ENCODE assay signal across 22 cellular contexts in the genomic region with DNA sequence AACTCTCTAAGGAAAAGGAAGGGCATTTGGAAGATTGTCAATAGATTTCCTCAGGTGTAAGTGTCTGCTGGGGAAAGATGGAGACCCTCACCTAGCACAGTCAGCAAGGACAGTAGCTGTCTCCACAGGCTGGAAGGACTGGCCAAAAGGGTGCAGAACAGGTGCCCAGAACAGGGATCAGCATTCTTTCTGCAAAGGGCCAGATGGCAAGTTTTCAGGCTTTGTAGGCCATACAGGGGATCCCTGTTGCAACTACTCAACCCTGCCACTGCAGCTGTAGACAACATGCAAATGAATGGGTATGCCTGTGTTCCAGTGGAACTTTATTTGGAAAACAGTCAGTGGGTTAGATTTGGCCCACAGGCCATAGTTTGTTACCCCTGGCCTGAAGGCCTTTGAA. TPM values are rescaled to one million over a fixed set of nuclear protein-coding genes. Genes with fewer than 3 reads are reported as not detected.
DNase-seq lines count a peak whose midpoint lies in the region; ATAC-seq, FAIRE-seq and TF ChIP-seq lines count a peak whose summit lies in the region.
"Had no signal": no experiment of that assay in that cellular context is flagged by ENCODE, and none has a peak within 500 bp of the region (broad histone marks: within the 10 kb centered on the region; RNA-seq: fewer than 3 reads in every experiment).

No MANE protein-coding gene starts in this region.

- no peak for FAIRE-seq in small intestine (lab: Jason Lieb, UNC)
- FAIRE-seq: D721Med, GM12878, HTR-8/SVneo had no signal

- H3K27me3 Mint-ChIP-seq in activated CD8-positive, alpha-beta T cell treated with anti-CD3 and anti-CD28 coated beads, Interleukin-2, amount 10 ng/mL, durations not matched to agents 7 days and 5 days (ENCODE audit: low read depth) = peaks cover 8% of the 10 kb centered on the region
- H3K27me3 Mint-ChIP-seq: CD4-positive, CD25-positive, alpha-beta regulatory T cell had no signal

- H3K9me3 ChIP-seq in ectodermal cell (ENCODE audit: control insufficient read depth, low read length) (no peaks in the 10 kb centered on the region), neuronal stem cell (replicated peaks in 1 of 2; ENCODE audit: control insufficient read depth in 2 of 2, insufficient read depth in 1 of 2, low read depth in 1 of 2, low read length in 2 of 2) (no peaks in the 10 kb centered on the region), PC-3 (ENCODE audit: low read length) (no peaks in the 10 kb centered on the region), small intestine (ENCODE audit: control insufficient read depth, low read depth) (no peaks in the 10 kb centered on the region)
- H3K9me3 ChIP-seq: BE2C, Caco-2 had no signal

- no peaks in the 10 kb centered on the region for H3K9me3 Mint-ChIP-seq in activated CD8-positive, alpha-beta T cell treated with anti-CD3 and anti-CD28 coated beads, Interleukin-2, amount 10 ng/mL, durations not matched to agents 7 days and 5 days (ENCODE audit: insufficient read depth)
- H3K9me3 Mint-ChIP-seq: H9 had no signal

- no peaks in the 10 kb centered on the region for H4K20me1 ChIP-seq in PC-3 (ENCODE audit: low read length)

- H3K27ac ChIP-seq in ectodermal cell (ENCODE audit: insufficient read depth, low read depth, low read length, poor library complexity, severe bottlenecking) (peak overlapping the region; percentile 30), neuronal stem cell (replicated peaks; ENCODE audit: low read length) (no peak overlapping the region), PC-3 (ENCODE audit: low read length) (no peak overlapping the region), small intestine (ENCODE audit: low read depth in 1 of 2, low read length in 1 of 2) (no peak overlapping the region)

- peak overlapping the region; percentile 35 for H2BK12ac ChIP-seq in neuronal stem cell (ENCODE audit: low read length)

- no peak overlapping the region for H3K27ac Mint-ChIP-seq in activated CD8-positive, alpha-beta T cell treated with anti-CD3 and anti-CD28 coated beads, Interleukin-2, amount 10 ng/mL, durations not matched to agents 7 days and 5 days
- H3K27ac Mint-ChIP-seq: CD4-positive, CD25-positive, alpha-beta regulatory T cell; CD8-positive, alpha-beta memory T cell; H9 had no signal

- no peak overlapping the region for H2BK120ac ChIP-seq in neuronal stem cell (ENCODE audit: low read depth, low read length)

- H3K36me3 ChIP-seq in ectodermal cell (ENCODE audit: control insufficient read depth, insufficient read depth, low read length) = no peaks in the 10 kb centered on the region
- H3K36me3 ChIP-seq in neuronal stem cell (replicated peaks in 1 of 2; ENCODE audit: control insufficient read depth in 2 of 2, insufficient read depth in 2 of 2, low read length in 2 of 2) = no peaks in the 10 kb centered on the region
- H3K36me3 ChIP-seq in PC-3 (ENCODE audit: low read depth, low read length) = no peaks in the 10 kb centered on the region
- no peaks in the 10 kb centered on the region for H3K36me3 ChIP-seq in small intestine (ENCODE audit: control insufficient read depth in 2 of 2, insufficient read depth in 2 of 2, low read length in 2 of 2)
- H3K36me3 ChIP-seq: BE2C had no signal

- no peaks in the 10 kb centered on the region for H3K79me2 ChIP-seq in PC-3 (ENCODE audit: low read length)

- H3K79me1 ChIP-seq in neuronal stem cell (ENCODE audit: low read depth, low read length) = no peaks in the 10 kb centered on the region

- H3K4me2 ChIP-seq in neuronal stem cell (ENCODE audit: insufficient read depth, low read length, poor library complexity, severe bottlenecking) = no peak overlapping the region
- H3K4me2 ChIP-seq in PC-3 (ENCODE audit: low read length) = no peak overlapping the region

- TF ChIP-seq CTCF in PC-3 (conservative IDR thresholded peaks at IDR 0.05; ENCODE audit: low read depth, low read length) = no peak

- H3K4ac ChIP-seq in neuronal stem cell (ENCODE audit: low read length) = no peak overlapping the region

- H3K27me3 ChIP-seq in ectodermal cell (ENCODE audit: control insufficient read depth, insufficient read depth, low read length, poor library complexity, severe bottlenecking) (no peaks in the 10 kb centered on the region), neuronal stem cell (ENCODE audit: control insufficient read depth in 3 of 3, insufficient read depth in 3 of 3, low read depth in 1 of 3, low read length in 3 of 3) (peaks cover 0 to 3% (median 0%) of the 10 kb centered on the region in 3 experiments), PC-3 (ENCODE audit: low read length) (no peaks in the 10 kb centered on the region), small intestine (ENCODE audit: control insufficient read depth in 2 of 2, insufficient read depth in 2 of 2, low read length in 2 of 2) (no peaks in the 10 kb centered on the region)
- H3K27me3 ChIP-seq: BE2C had no signal

- POLR2A ChIA-PET in PC-3 (lab: Charles Lee; ENCODE audit: unreplicated experiment) = no interaction called here
- POLR2A ChIA-PET in activated CD8-positive, alpha-beta T cell treated with anti-CD3 and anti-CD28 coated beads, Interleukin-2, amount 10 ng/mL, durations not matched to agents 7 days and 5 days (lab: Charles Lee) = no interaction called here

- BruUV-seq in PC-3 (replicated peaks; lab: Mats Ljungman, UMichigan) = no TSS peak

- CTCF ChIA-PET in PC-3 (lab: Charles Lee) = no interaction called here
- CTCF ChIA-PET in activated CD8-positive, alpha-beta T cell treated with anti-CD3 and anti-CD28 coated beads, Interleukin-2, amount 10 ng/mL, durations not matched to agents 7 days and 5 days (lab: Charles Lee) = no interaction called here

- ATAC-seq in PC-3 = no peak
- no peak for ATAC-seq in activated CD8-positive, alpha-beta T cell treated with anti-CD3 and anti-CD28 coated beads, Interleukin-2, amount 10 ng/mL, durations not matched to agents 7 days and 5 days
- ATAC-seq: GM12878 had no signal

- no peaks in the 10 kb centered on the region for H3K9me2 ChIP-seq in PC-3 (replicated peaks; ENCODE audit: low read length)

- no peaks in the 10 kb centered on the region for H3K36me3 Mint-ChIP-seq in activated CD8-positive, alpha-beta T cell treated with anti-CD3 and anti-CD28 coated beads, Interleukin-2, amount 10 ng/mL, durations not matched to agents 7 days and 5 days (ENCODE audit: low read depth)
- H3K36me3 Mint-ChIP-seq: CD4-positive, CD25-positive, alpha-beta regulatory T cell; CD8-positive, alpha-beta memory T cell had no signal

- H3K9ac ChIP-seq in neuronal stem cell (ENCODE audit: low read depth, low read length, poor library complexity) (no peak overlapping the region), PC-3 (ENCODE audit: low read length) (no peak overlapping the region)

- H3F3A ChIP-seq in PC-3 (ENCODE audit: low read length, unreplicated experiment) = no peaks in the 10 kb centered on the region

- peak overlapping the region; percentile 50 for H2BK15ac ChIP-seq in neuronal stem cell (ENCODE audit: low read length)

- no peak overlapping the region for H3K14ac ChIP-seq in neuronal stem cell (ENCODE audit: low read length)

- intact Hi-C loops in PC-3 (cut with micrococcal nuclease) = no loop called here

- peaks cover 14% of the 10 kb centered on the region for H3K4me1 ChIP-seq in ectodermal cell (ENCODE audit: control insufficient read depth, insufficient read depth, low read length)
- H3K4me1 ChIP-seq in neuronal stem cell (ENCODE audit: control insufficient read depth in 2 of 2, insufficient read depth in 1 of 2, low read depth in 1 of 2, low read length in 2 of 2) = peaks cover 0 to 11% of the 10 kb centered on the region in 2 donors
- no peaks in the 10 kb centered on the region for H3K4me1 ChIP-seq in PC-3 (ENCODE audit: insufficient read depth, low read length)
- H3K4me1 ChIP-seq in small intestine (ENCODE audit: control insufficient read depth in 2 of 2, insufficient read depth in 1 of 2, low read depth in 1 of 2, low read length in 1 of 2) = no peaks in the 10 kb centered on the region
- H3K4me1 ChIP-seq: BE2C, Caco-2 had no signal

- H3K4me1 Mint-ChIP-seq in activated CD8-positive, alpha-beta T cell treated with anti-CD3 and anti-CD28 coated beads, Interleukin-2, amount 10 ng/mL, durations not matched to agents 7 days and 5 days (ENCODE audit: low read depth) = peaks cover 5% of the 10 kb centered on the region
- H3K4me1 Mint-ChIP-seq: CD4-positive, CD25-positive, alpha-beta regulatory T cell; CD8-positive, alpha-beta memory T cell had no signal

- H2AFZ ChIP-seq in neuronal stem cell (ENCODE audit: low read length) = no peak overlapping the region
- H2AFZ ChIP-seq in PC-3 (ENCODE audit: low read length) = no peak overlapping the region

- H4K8ac ChIP-seq in neuronal stem cell (ENCODE audit: low read depth, low read length) = no peak overlapping the region

- H3K4me3 Mint-ChIP-seq in activated CD8-positive, alpha-beta T cell treated with anti-CD3 and anti-CD28 coated beads, Interleukin-2, amount 10 ng/mL, durations not matched to agents 7 days and 5 days = no peak overlapping the region
- H3K4me3 Mint-ChIP-seq: CD4-positive, CD25-positive, alpha-beta regulatory T cell; H9 had no signal

- H2BK5ac ChIP-seq in neuronal stem cell (ENCODE audit: low read length) = no peak overlapping the region

- H3K23ac ChIP-seq in neuronal stem cell (ENCODE audit: low read depth, low read length, poor library complexity) = no peak overlapping the region

- H3K4me3 ChIP-seq in ectodermal cell (ENCODE audit: insufficient read depth, low read depth, low read length) (no peak overlapping the region), neuronal stem cell (ENCODE audit: low read length in 2 of 2) (no peak overlapping the region), PC-3 (ENCODE audit: low read length) (no peak overlapping the region), small intestine (ENCODE audit: low read depth in 1 of 2, low read length in 2 of 2) (no peak overlapping the region)
- H3K4me3 ChIP-seq: GM12878 had no signal

- H2AK5ac ChIP-seq in neuronal stem cell (ENCODE audit: low read depth, low read length) = peak overlapping the region; percentile 86

- H3K18ac ChIP-seq in neuronal stem cell (ENCODE audit: low read length) = peak overlapping the region; percentile 39

- no peak overlapping the region for H4K91ac ChIP-seq in neuronal stem cell (ENCODE audit: low read depth, low read length, poor library complexity)

- DNase-seq in DMS 273 treated with DMSO at 0.1 percent for 48 hours (lab: John Stamatoyannopoulos, UW) (peak; percentile 6), NCI-H524 treated with DMSO at 0.1 percent for 48 hours (lab: John Stamatoyannopoulos, UW) (peak; percentile 61), neuronal stem cell (ENCODE audit: low spot score) (no peak), PC-3 (no peak), small intestine (no peak)
- DNase-seq in activated CD8-positive, alpha-beta T cell treated with anti-CD3 and anti-CD28 coated beads, Interleukin-2, amount 10 ng/mL, durations not matched to agents 7 days and 5 days = no peak
- DNase-seq: BE2C; C1 segment of cervical spinal cord; Caco-2; CD4-positive, CD25-positive, alpha-beta regulatory T cell; CD8-positive, alpha-beta memory T cell; DMS79 treated with DMSO at 0.1 percent for 48 hours; EL; GOT3; H9; IMR-90 had no signal

RNA-seq across cellular contexts. Expression of a gene that starts 8.1 kb away (rescaled TPM):
- 0.72 TPM for polyA plus RNA-seq in ectodermal cell (2013, experiment 1 of 4)
- 1.7 TPM for polyA plus RNA-seq in ectodermal cell (2013, experiment 2 of 4)
- polyA plus RNA-seq in ectodermal cell (2013, experiment 3 of 4) = 0.64 TPM
- polyA plus RNA-seq in ectodermal cell (2013, experiment 4 of 4) = 1.2 TPM
- 0.06 TPM for polyA plus RNA-seq in neuronal stem cell (2013, experiment 1 of 2)
- 0.06 TPM for polyA plus RNA-seq in neuronal stem cell (2013, experiment 2 of 2)
- not detected in 2 replicates for total RNA-seq in PC-3 (2014; rRNA removed)
- total RNA-seq in activated CD8-positive, alpha-beta T cell treated with anti-CD3 and anti-CD28 coated beads, Interleukin-2, amount 10 ng/mL, durations not matched to agents 7 days and 5 days = not detected
- polyA plus RNA-seq in small intestine = under 1 TPM in 1 of 3 donors, not detected in 2; 0.01 TPM
- total RNA-seq: A172; Caco-2; CD4-positive, CD25-positive, alpha-beta regulatory T cell; CD8-positive, alpha-beta memory T cell; G401; GM12878; H9; IMR-90 had no signal
- polyA plus RNA-seq: CD4-positive, CD25-positive, alpha-beta regulatory T cell; CD8-positive, alpha-beta memory T cell; GM12878; IMR-90 had no signal

Comparison
In these comparisons a context has a peak if more than half of its experiments do, and no peak if none do; other contexts are left out.
1. DNase-seq: peak in DMS 273 treated with DMSO at 0.1 percent for 48 hours (single experiment) and NCI-H524 treated with DMSO at 0.1 percent for 48 hours (single experiment); none in neuronal stem cell (single experiment), PC-3 (single experiment), activated CD8-positive, alpha-beta T cell treated with anti-CD3 and anti-CD28 coated beads, Interleukin-2, amount 10 ng/mL, durations not matched to agents 7 days and 5 days (single experiment) and small intestine (single experiment).